In the genomic region with DNA sequence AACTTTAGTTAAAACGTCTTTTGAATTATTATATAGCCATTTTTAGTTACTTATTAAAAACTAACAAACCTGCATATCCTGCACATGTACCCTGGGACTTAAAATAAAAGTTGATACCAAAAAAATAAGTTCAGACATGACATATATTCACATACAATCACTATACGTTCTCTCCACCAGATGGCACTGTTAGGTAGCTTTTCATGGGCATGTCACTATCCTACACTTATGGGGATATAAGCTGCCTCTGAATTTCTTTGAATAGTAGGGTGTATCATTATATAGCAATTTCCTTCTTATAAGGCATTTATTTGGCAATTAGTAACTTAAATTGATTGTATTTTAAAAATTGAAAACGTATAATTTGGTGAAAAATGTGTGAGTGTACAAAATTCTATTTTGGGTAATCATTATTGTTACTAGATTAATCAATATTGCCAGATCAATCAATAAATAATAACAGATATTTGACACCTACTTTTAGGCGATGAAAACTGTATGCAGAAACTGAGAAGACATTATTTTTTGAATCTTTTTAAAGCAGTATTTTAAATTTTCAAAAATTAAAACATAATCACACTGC, we compare ENCODE assay signal across 8 cellular contexts. TPM values are rescaled to one million over a fixed set of nuclear protein-coding genes. Genes with fewer than 3 reads are reported as not detected.
DNase-seq lines count a peak whose midpoint lies in the region; ATAC-seq and TF ChIP-seq lines count a peak whose summit lies in the region.

No MANE protein-coding gene starts in this region.

- no peaks in the 10 kb centered on the region for H3K4me1 ChIP-seq in CD4-positive, CD25-positive, alpha-beta regulatory T cell (ENCODE audit: control insufficient read depth, insufficient read depth, low read length, poor library complexity, severe bottlenecking)

- TF ChIP-seq CTCF in SU-DHL-6 (IDR thresholded peaks at IDR 0.05; ENCODE audit: insufficient read depth, low read length, poor library complexity, severe bottlenecking) (peak; percentile 68), mesothelial cell of epicardium (IDR thresholded peaks at IDR 0.05; ENCODE audit: unreplicated experiment) (peak; percentile 90)

- no peaks in the 10 kb centered on the region for H3F3A ChIP-seq in SU-DHL-6 (ENCODE audit: insufficient read depth)

- no peak overlapping the region for H3K4me3 Mint-ChIP-seq in CD4-positive, CD25-positive, alpha-beta regulatory T cell
- no peak overlapping the region for H3K4me3 Mint-ChIP-seq in effector memory CD8-positive, alpha-beta T cell
- H3K4me3 Mint-ChIP-seq in mesothelial cell of epicardium, result no peak overlapping the region

- peaks cover 28% of the 10 kb centered on the region for H3K27me3 Mint-ChIP-seq in CD4-positive, CD25-positive, alpha-beta regulatory T cell
- peaks cover 40% of the 10 kb centered on the region in 2 donors for H3K27me3 Mint-ChIP-seq in effector memory CD8-positive, alpha-beta T cell
- H3K27me3 Mint-ChIP-seq in mesothelial cell of epicardium (ENCODE audit: low read depth), result peaks cover 7% of the 10 kb centered on the region

- DNase-seq in CD4-positive, CD25-positive, alpha-beta regulatory T cell, result peak; percentile 10 to 82 (median 61)
- DNase-seq in NCI-H1694 treated with DMSO at 0.1 percent for 48 hours (lab: John Stamatoyannopoulos, UW) (peak; percentile 62), mesothelial cell of epicardium (ENCODE audit: low spot score in 2 of 2, unreplicated experiment in 2 of 2) (no peak), ureter (ENCODE audit: low spot score) (peak; percentile 56)
- DNase-seq in effector memory CD8-positive, alpha-beta T cell, result peak; percentile 33 to 57 (median 53)

- no peak overlapping the region for H3K4me2 ChIP-seq in SU-DHL-6 (ENCODE audit: low read depth, low read length, poor library complexity, severe bottlenecking)

- no peak overlapping the region for H3K27ac ChIP-seq in CD4-positive, CD25-positive, alpha-beta regulatory T cell (ENCODE audit: insufficient read depth, low read length, poor library complexity, severe bottlenecking)
- no peak overlapping the region for H3K27ac ChIP-seq in SU-DHL-6 (ENCODE audit: low read depth, low read length)

- H3K79me2 ChIP-seq in SU-DHL-6 (ENCODE audit: insufficient read depth, low read length), result no peaks in the 10 kb centered on the region

- H2AFZ ChIP-seq in SU-DHL-6 (ENCODE audit: low read depth, low read length, severe bottlenecking), result no peak overlapping the region

- H3K4me3 ChIP-seq in CD4-positive, CD25-positive, alpha-beta regulatory T cell (ENCODE audit: low read depth, low read length), result no peak overlapping the region
- H3K4me3 ChIP-seq in SU-DHL-6 (ENCODE audit: insufficient read depth, low read length, poor library complexity, severe bottlenecking), result no peak overlapping the region

- no peak overlapping the region for H3K27ac Mint-ChIP-seq in CD4-positive, CD25-positive, alpha-beta regulatory T cell
- no peak overlapping the region for H3K27ac Mint-ChIP-seq in effector memory CD8-positive, alpha-beta T cell
- H3K27ac Mint-ChIP-seq in mesothelial cell of epicardium, result no peak overlapping the region

- no peaks in the 10 kb centered on the region for H3K36me3 Mint-ChIP-seq in CD4-positive, CD25-positive, alpha-beta regulatory T cell
- H3K36me3 Mint-ChIP-seq in effector memory CD8-positive, alpha-beta T cell (ENCODE audit: insufficient read depth), result no peaks in the 10 kb centered on the region
- no peaks in the 10 kb centered on the region for H3K36me3 Mint-ChIP-seq in mesothelial cell of epicardium

- H4K20me1 ChIP-seq in SU-DHL-6 (ENCODE audit: low read depth, low read length), result no peaks in the 10 kb centered on the region

- no peaks in the 10 kb centered on the region for H3K9me2 ChIP-seq in SU-DHL-6 (replicated peaks; ENCODE audit: insufficient read depth, low read length)

- no peaks in the 10 kb centered on the region for H3K36me3 ChIP-seq in CD4-positive, CD25-positive, alpha-beta regulatory T cell (ENCODE audit: control insufficient read depth, insufficient read depth, low read length)
- no peaks in the 10 kb centered on the region for H3K36me3 ChIP-seq in SU-DHL-6 (ENCODE audit: low read length)

- H3K4me1 Mint-ChIP-seq in CD4-positive, CD25-positive, alpha-beta regulatory T cell, result no peaks in the 10 kb centered on the region
- H3K4me1 Mint-ChIP-seq in effector memory CD8-positive, alpha-beta T cell (ENCODE audit: low read depth in 2 of 2), result no peaks in the 10 kb centered on the region
- no peaks in the 10 kb centered on the region for H3K4me1 Mint-ChIP-seq in mesothelial cell of epicardium

- no peak overlapping the region for H3K9ac ChIP-seq in SU-DHL-6 (ENCODE audit: low read length)

- peaks cover 2% of the 10 kb centered on the region for H3K27me3 ChIP-seq in CD4-positive, CD25-positive, alpha-beta regulatory T cell (ENCODE audit: control insufficient read depth, insufficient read depth, low read length)
- H3K27me3 ChIP-seq in SU-DHL-6 (ENCODE audit: low read length), result no peaks in the 10 kb centered on the region

- peak; percentile 59 to 64 for ATAC-seq in CD4-positive, CD25-positive, alpha-beta regulatory T cell (ENCODE audit: low read depth in 2 of 2)
- ATAC-seq in GM18519 (IDR thresholded peaks at IDR 0.05; ENCODE audit: low FRiP score, unreplicated experiment) (peak; percentile 90), HG02973 (IDR thresholded peaks at IDR 0.05; ENCODE audit: unreplicated experiment) (peak; percentile 84)
- peak; percentile 71 for ATAC-seq in effector memory CD8-positive, alpha-beta T cell (replicated peaks)

- peaks cover 0 to 2% (median 0%) of the 10 kb centered on the region in 7 donors for H3K9me3 Mint-ChIP-seq in CD4-positive, CD25-positive, alpha-beta regulatory T cell
- no peaks in the 10 kb centered on the region for H3K9me3 Mint-ChIP-seq in effector memory CD8-positive, alpha-beta T cell
- H3K9me3 Mint-ChIP-seq in mesothelial cell of epicardium, result peaks cover 11% of the 10 kb centered on the region

- no peaks in the 10 kb centered on the region for H3K9me3 ChIP-seq in CD4-positive, CD25-positive, alpha-beta regulatory T cell (ENCODE audit: control insufficient read depth in 2 of 2, low read length in 2 of 2)
- no peaks in the 10 kb centered on the region for H3K9me3 ChIP-seq in SU-DHL-6 (ENCODE audit: insufficient read depth, low read length)

RNA-seq across cellular contexts. Expression of gene OR10A7, which starts 31.8 kb away (rescaled TPM):
- total RNA-seq in CD4-positive, CD25-positive, alpha-beta regulatory T cell, result not detected
- polyA plus RNA-seq in CD4-positive, CD25-positive, alpha-beta regulatory T cell, result not detected
- total RNA-seq in mesothelial cell of epicardium (not detected in 3 replicates), ureter (not detected)

RNA-seq across cellular contexts. Expression of gene OR6C74, which starts 55.3 kb away (rescaled TPM):
- total RNA-seq in CD4-positive, CD25-positive, alpha-beta regulatory T cell, result not detected
- polyA plus RNA-seq in CD4-positive, CD25-positive, alpha-beta regulatory T cell, result not detected
- total RNA-seq in mesothelial cell of epicardium (not detected in 3 replicates), ureter (not detected)

Comparison
In these comparisons a context has a peak if more than half of its experiments do, and no peak if none do; other contexts are left out.
1. DNase-seq: peak in CD4-positive, CD25-positive, alpha-beta regulatory T cell (3 of 3), NCI-H1694 treated with DMSO at 0.1 percent for 48 hours (single experiment), effector memory CD8-positive, alpha-beta T cell (3 of 3) and ureter (single experiment); none in mesothelial cell of epicardium (0 of 2).
2. Peak in every context shown above with its lines, with median percentiles within 50 percentile points of each other: ATAC-seq.